In the genomic region with DNA sequence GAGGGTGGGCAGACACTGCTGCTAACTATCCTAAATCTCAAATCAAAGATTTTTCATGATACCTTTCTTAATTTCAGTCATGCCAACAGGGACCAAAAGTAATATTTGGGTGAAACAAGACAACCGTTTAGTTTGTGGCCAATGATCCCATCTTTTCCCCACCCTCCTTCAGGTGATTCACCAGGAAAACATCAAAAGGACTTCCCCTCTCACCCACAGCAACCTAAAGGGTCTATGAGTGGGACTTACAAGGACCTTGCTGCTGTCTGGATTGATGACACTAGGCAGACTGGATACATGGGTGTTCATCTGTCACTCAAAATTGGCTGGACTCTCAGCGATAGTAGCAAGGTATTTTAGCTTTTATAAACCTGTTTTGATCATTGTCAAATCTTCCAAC, we compare ENCODE assay signal across 28 cellular contexts.
"Had no signal": no experiment of that assay in that cellular context is flagged by ENCODE, and none has a peak within 500 bp of the region (broad histone marks: within the 10 kb centered on the region; RNA-seq: fewer than 3 reads in every experiment).

No MANE protein-coding gene starts in this region.

- DNase-seq: activated CD4-positive, alpha-beta memory T cell treated with anti-CD3 and anti-CD28 coated beads for 36 hours; activated CD4-positive, alpha-beta T cell treated with anti-CD3 and anti-CD28 coated beads for 4 hours; activated CD8-positive, alpha-beta memory T cell treated with anti-CD3 and anti-CD28 coated beads, Interleukin-2, amount 50 U/mL, for 4 hours; activated effector memory CD4-positive, alpha-beta T cell treated with anti-CD3 and anti-CD28 coated beads, Interleukin-2, amount 50 U/mL, for 16 hours; activated naive CD4-positive, alpha-beta T cell treated with anti-CD3 and anti-CD28 coated beads for 36 hours; activated naive CD8-positive, alpha-beta T cell treated with anti-CD3 and anti-CD28 coated beads for 36 hours; activated T-cell treated with anti-CD3 and anti-CD28 coated beads, Interleukin-2, amount 50 U/mL, for 1 hour; adrenal gland; cortex of kidney; effector memory CD8-positive, alpha-beta T cell; erythroblast; head of caudate nucleus; hippocampal formation; left colon; mammary epithelial cell; pancreas; retina; small intestine; stimulated activated CD4-positive, alpha-beta T cell treated with anti-CD3 and anti-CD28 coated beads, Interleukin-4, amount 100 ng/mL, for 4 hours; stimulated activated naive B cell treated with anti-CD40 and anti-IgM and Interleukin-4, amounts not matched to agents 10 μg/mL and 1 μg/mL and 100 μg/mL, for 72 hours; stomach; tibial artery had no signal

- H3K27me3 Mint-ChIP-seq: activated CD4-positive, alpha-beta memory T cell treated with anti-CD3 and anti-CD28 coated beads for 36 hours; activated naive CD8-positive, alpha-beta T cell treated with anti-CD3 and anti-CD28 coated beads for 36 hours had no signal

- ATAC-seq: effector memory CD8-positive, alpha-beta T cell; gastroesophageal sphincter; left colon; pancreas; sciatic nerve; stimulated activated naive B cell treated with anti-CD40 and anti-IgM and Interleukin-4, amounts not matched to agents 10 μg/mL and 1 μg/mL and 100 μg/mL, for 72 hours had no signal

- H3K4me3 Mint-ChIP-seq: activated CD4-positive, alpha-beta memory T cell treated with anti-CD3 and anti-CD28 coated beads for 36 hours; activated naive CD4-positive, alpha-beta T cell treated with anti-CD3 and anti-CD28 coated beads for 36 hours; activated naive CD8-positive, alpha-beta T cell treated with anti-CD3 and anti-CD28 coated beads for 36 hours; activated T-helper 1 cell treated with anti-CD3 and anti-CD28 coated beads, Interleukin-12 subunit alpha, Interleukin-12 subunit beta, Interleukin-2, Interleukin-4 antibody, amounts not matched to agents 30 ng/mL and 10 ng/mL and 1 ng/mL, durations not matched to agents 14 hours and 24 hours and 36 hours; effector memory CD8-positive, alpha-beta T cell; nephron; stimulated activated naive B cell treated with anti-CD40 and anti-IgM and Interleukin-4, amounts not matched to agents 10 μg/mL and 1 μg/mL and 100 μg/mL, for 72 hours had no signal

- H3K36me3 Mint-ChIP-seq: activated CD4-positive, alpha-beta memory T cell treated with anti-CD3 and anti-CD28 coated beads for 36 hours; activated naive CD8-positive, alpha-beta T cell treated with anti-CD3 and anti-CD28 coated beads for 36 hours; brain had no signal

- H3K27ac Mint-ChIP-seq: activated CD4-positive, alpha-beta memory T cell treated with anti-CD3 and anti-CD28 coated beads for 36 hours; activated naive CD4-positive, alpha-beta T cell treated with anti-CD3 and anti-CD28 coated beads for 36 hours; activated naive CD8-positive, alpha-beta T cell treated with anti-CD3 and anti-CD28 coated beads for 36 hours; activated T-helper 1 cell treated with anti-CD3 and anti-CD28 coated beads, Interleukin-12 subunit alpha, Interleukin-12 subunit beta, Interleukin-2, Interleukin-4 antibody, amounts not matched to agents 30 ng/mL and 10 ng/mL and 1 ng/mL, durations not matched to agents 14 hours and 24 hours and 36 hours; effector memory CD8-positive, alpha-beta T cell; nephron; stimulated activated naive B cell treated with anti-CD40 and anti-IgM and Interleukin-4, amounts not matched to agents 10 μg/mL and 1 μg/mL and 100 μg/mL, for 72 hours had no signal

- FAIRE-seq: keratinocyte, pancreas, small intestine had no signal

- H3K4me1 Mint-ChIP-seq: activated naive CD8-positive, alpha-beta T cell treated with anti-CD3 and anti-CD28 coated beads for 36 hours; nephron had no signal

- H3K9me3 Mint-ChIP-seq: activated CD4-positive, alpha-beta memory T cell treated with anti-CD3 and anti-CD28 coated beads for 36 hours; activated naive CD4-positive, alpha-beta T cell treated with anti-CD3 and anti-CD28 coated beads for 36 hours; activated naive CD8-positive, alpha-beta T cell treated with anti-CD3 and anti-CD28 coated beads for 36 hours; activated T-helper 1 cell treated with anti-CD3 and anti-CD28 coated beads, Interleukin-12 subunit alpha, Interleukin-12 subunit beta, Interleukin-2, Interleukin-4 antibody, amounts not matched to agents 30 ng/mL and 10 ng/mL and 1 ng/mL, durations not matched to agents 14 hours and 24 hours and 36 hours; nephron had no signal
